13 cellular contexts compared by ENCODE assay signal in the genomic region with DNA sequence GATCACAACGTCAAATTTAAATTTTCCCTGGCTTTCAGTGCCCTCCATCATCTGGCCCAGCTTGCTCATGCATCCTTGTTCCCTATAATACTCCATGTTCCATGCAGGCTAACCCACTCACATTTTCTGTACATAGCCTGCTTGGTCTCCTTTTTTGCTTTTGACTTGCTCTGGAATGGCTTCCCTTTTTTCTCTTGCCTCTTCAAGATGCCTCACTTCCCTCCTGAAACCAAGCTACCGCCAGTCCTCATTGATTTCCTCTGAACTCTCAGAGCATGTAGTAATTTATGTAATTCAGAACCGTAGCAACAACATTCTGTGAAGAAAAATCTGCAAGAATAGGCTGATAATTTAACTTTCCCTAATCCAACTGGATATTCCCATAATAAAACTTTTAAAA. TPM values are rescaled to one million over a fixed set of nuclear protein-coding genes. Genes with fewer than 3 reads are reported as not detected.
DNase-seq lines count a peak whose midpoint lies in the region; ATAC-seq, FAIRE-seq and TF ChIP-seq lines count a peak whose summit lies in the region.
"Had no signal": no experiment of that assay in that cellular context is flagged by ENCODE, and none has a peak within 500 bp of the region (broad histone marks: within the 10 kb centered on the region; RNA-seq: fewer than 3 reads in every experiment).

No MANE protein-coding gene starts in this region.

- POLR2A ChIA-PET in K562 (lab: Yijun Ruan, JAX): interaction anchor here (0.8 to 6.5 kb wide), 4 partner anchors 9 to 155 kb away, joined by 3 to 72 read pairs (median 4); a partner anchor contains a TSS

- no peak for ATAC-seq in K562

- H3K79me2 ChIP-seq in K562 (ENCODE audit: control insufficient read depth, insufficient read depth, low read length) (peaks cover 91% of the 10 kb centered on the region), H9 (ENCODE audit: insufficient read depth, low read length) (peaks cover 19% of the 10 kb centered on the region; the same call in 1 of the 2 replicates)

- H3T11ph ChIP-seq in H9 (ENCODE audit: low read length): no peak overlapping the region

- TF ChIP-seq POLR2A in NB4 (IDR thresholded peaks at IDR 0.05; ENCODE audit: extremely low read depth, insufficient read length): no peak
- no peak for TF ChIP-seq POLR2A in K562 (conservative IDR thresholded peaks at IDR 0.05)
- no peak for TF ChIP-seq POLR2A in sigmoid colon (IDR thresholded peaks at IDR 0.05)
- no peak for TF ChIP-seq POLR2A in adrenal gland (IDR thresholded peaks at IDR 0.05)

- H3K9me3 Mint-ChIP-seq in activated CD4-positive, alpha-beta T cell treated with anti-CD3 and anti-CD28 coated beads, Interleukin-2, amount 10 ng/mL, durations not matched to agents 24 days and 14 days: no peaks in the 10 kb centered on the region
- no peaks in the 10 kb centered on the region for H3K9me3 Mint-ChIP-seq in H9
- H3K9me3 Mint-ChIP-seq: neural progenitor cell had no signal

- peaks cover 36 to 53% of the 10 kb centered on the region in 2 experiments for H3K4me1 ChIP-seq in K562 (replicated peaks in 1 of 2; ENCODE audit: control insufficient read depth in 2 of 2, insufficient read depth in 2 of 2, low read length in 2 of 2)
- peaks cover 0 to 94% (median 70%) of the 10 kb centered on the region in 4 donors for H3K4me1 ChIP-seq in sigmoid colon
- H3K4me1 ChIP-seq in adrenal gland (replicated peaks in 1 of 2): peaks cover 0 to 51% of the 10 kb centered on the region in 2 donors
- no peaks in the 10 kb centered on the region for H3K4me1 ChIP-seq in H9 (ENCODE audit: insufficient read depth, low read length)
- H3K4me1 ChIP-seq: neural progenitor cell had no signal

- TF ChIP-seq CTCF in NB4 (IDR thresholded peaks at IDR 0.05; ENCODE audit: low read depth, low read length): no peak
- TF ChIP-seq CTCF in K562 (IDR thresholded peaks at IDR 0.05 in 2 of 3, conservative IDR thresholded peaks at IDR 0.05 in 1 of 3; ENCODE audit: insufficient read depth in 2 of 3, low read depth in 1 of 3, low read length in 3 of 3): no peak
- no peak for TF ChIP-seq CTCF in sigmoid colon (IDR thresholded peaks at IDR 0.05)
- TF ChIP-seq CTCF in adrenal gland (IDR thresholded peaks at IDR 0.05): no peak
- no peak for TF ChIP-seq CTCF in H9 (conservative IDR thresholded peaks at IDR 0.05)

- H2AFZ ChIP-seq in K562 (ENCODE audit: low read depth, low read length): no peak overlapping the region
- no peak overlapping the region for H2AFZ ChIP-seq in H9 (ENCODE audit: low read length)
- H2AFZ ChIP-seq: neural progenitor cell had no signal

- H3K79me1 ChIP-seq in H9 (ENCODE audit: insufficient read depth, low read depth, low read length, poor library complexity, severe bottlenecking): peaks cover 8% of the 10 kb centered on the region

- H2BK5ac ChIP-seq in H9 (ENCODE audit: insufficient read length, low read length): no peak overlapping the region

- H3K9me1 ChIP-seq in K562 (ENCODE audit: control insufficient read depth, insufficient read depth, low read length): no peaks in the 10 kb centered on the region

- WGBS in K562 (ENCODE audit: insufficient coverage, low coverage, missing lambda C conversion rate): 91% methylated on average over 3 of the region's 3 CpGs
- WGBS in sigmoid colon, 2 donors: 56 to 84% methylated on average over 3 of the region's 3 CpGs
- WGBS in adrenal gland, 4 donors: 67 to 80% (median 75%) methylated on average over 3 of the region's 3 CpGs
- WGBS in H9 (ENCODE audit: extremely low coverage, insufficient read length, low lambda C conversion rate): no CpG with 5 or more reads among the region's 3 CpGs

- no peak overlapping the region for H4K91ac ChIP-seq in H9 (ENCODE audit: insufficient read length, low read depth, low read length)

- H4K5ac ChIP-seq in H9 (ENCODE audit: insufficient read length, low read depth, low read length): no peak overlapping the region

- H4K8ac ChIP-seq in H9 (replicated peaks; ENCODE audit: insufficient read length, low read depth, low read length): no peak overlapping the region

- no peak overlapping the region for H3K4me3 ChIP-seq in NB4 (ENCODE audit: low read depth, low read length)
- H3K4me3 ChIP-seq in K562: no peak overlapping the region
- no peak overlapping the region for H3K4me3 ChIP-seq in sigmoid colon
- H3K4me3 ChIP-seq in adrenal gland: no peak overlapping the region
- H3K4me3 ChIP-seq: neural progenitor cell had no signal

- CTCF ChIA-PET in K562 (lab: Yijun Ruan, JAX; ENCODE audit: low intra/inter-chr PET ratio): interaction anchor here (0.6 kb wide), 1 partner anchor 21 kb away, joined by 4 read pairs; no protein-coding TSS in a partner anchor

- H3K56ac ChIP-seq in H9 (ENCODE audit: insufficient read length, low read depth, low read length): no peak overlapping the region

- no peak overlapping the region for H2BK20ac ChIP-seq in H9 (ENCODE audit: low read depth, low read length, poor library complexity, severe bottlenecking)

- no peak for TF ChIP-seq RAD21 in K562 (CRISPR knock-in tag; conservative IDR thresholded peaks at IDR 0.05 in 1 of 2, IDR thresholded peaks at IDR 0.05 in 1 of 2)

- H3K36me3 ChIP-seq in K562 (ENCODE audit: control insufficient read depth, insufficient read depth, low read length): peaks cover 42% of the 10 kb centered on the region
- no peaks in the 10 kb centered on the region for H3K36me3 ChIP-seq in sigmoid colon
- no peaks in the 10 kb centered on the region for H3K36me3 ChIP-seq in adrenal gland (replicated peaks in 1 of 2)
- H3K36me3 ChIP-seq: neural progenitor cell had no signal

- no peak overlapping the region for H2BK120ac ChIP-seq in H9 (ENCODE audit: low read depth, low read length, poor library complexity, severe bottlenecking)

- no peak for DNase-seq in activated CD4-positive, alpha-beta T cell treated with anti-CD3 and anti-CD28 coated beads, Interleukin-2, amount 10 ng/mL, durations not matched to agents 24 days and 14 days
- no peak for DNase-seq in activated CD4-positive, alpha-beta T cell treated with anti-CD3 and anti-CD28 coated beads, Interleukin-2, amount 50 U/mL, for 4 hours
- DNase-seq in NB4 (ENCODE audit: low read depth) (peak; percentile 26), K562 (ENCODE audit: extremely low read depth in 1 of 4, low spot score in 3 of 4) (no peak), sigmoid colon (no peak), adrenal gland (no peak), H9 (no peak), NCI-H2107 (lab: John Stamatoyannopoulos, UW) (no peak)
- DNase-seq: kidney glomerular epithelial cell, NCI-H345 had no signal

- in situ Hi-C loops in K562 (cut with MboI): no loop called here

- H3K9me3 ChIP-seq in K562 (replicated peaks; ENCODE audit: control insufficient read depth, insufficient read depth, low read depth, low read length) (no peaks in the 10 kb centered on the region), sigmoid colon (no peaks in the 10 kb centered on the region), adrenal gland (replicated peaks in 1 of 3) (no peaks in the 10 kb centered on the region), H9 (ENCODE audit: control insufficient read depth, low read depth, low read length) (no peaks in the 10 kb centered on the region)

- H3K27me3 ChIP-seq in K562 (ENCODE audit: control insufficient read depth in 2 of 2, insufficient read depth in 2 of 2, low read length in 2 of 2) (no peaks in the 10 kb centered on the region), sigmoid colon (no peaks in the 10 kb centered on the region), adrenal gland (no peaks in the 10 kb centered on the region), H9 (ENCODE audit: insufficient read depth, low read length) (no peaks in the 10 kb centered on the region)
- H3K27me3 ChIP-seq: neural progenitor cell had no signal

- H3K27ac Mint-ChIP-seq in activated CD4-positive, alpha-beta T cell treated with anti-CD3 and anti-CD28 coated beads, Interleukin-2, amount 10 ng/mL, durations not matched to agents 24 days and 14 days: peak overlapping the region; percentile 68
- H3K27ac Mint-ChIP-seq in H9: 0 out of 7 replicates have a peak overlapping the region, but pooled peaks of 1 of the 3 experiments have one; percentile 16
- H3K27ac Mint-ChIP-seq: neural progenitor cell had no signal

- intact Hi-C loops in activated CD4-positive, alpha-beta T cell treated with anti-CD3 and anti-CD28 coated beads, Interleukin-2, amount 10 ng/mL, durations not matched to agents 24 days and 14 days (cut with micrococcal nuclease): no loop called here
- intact Hi-C loops in K562 (cut with micrococcal nuclease) (no loop called here), sigmoid colon (cut with DNase I) (no loop called here), adrenal gland (cut with DNase I) (no loop called here)

- no peak overlapping the region for H3K14ac ChIP-seq in H9 (ENCODE audit: insufficient read depth, low read length)

- H2BK12ac ChIP-seq in H9 (ENCODE audit: insufficient read length, low read depth, low read length): no peak overlapping the region

- no TSS peak for BruUV-seq in K562 (replicated peaks; lab: Mats Ljungman, UMichigan)

- no peak overlapping the region for H3K4me2 ChIP-seq in K562 (ENCODE audit: insufficient read depth, low read length)
- no peak overlapping the region for H3K4me2 ChIP-seq in H9 (ENCODE audit: insufficient read depth, insufficient read length, low read length)
- H3K4me2 ChIP-seq: neural progenitor cell had no signal

- peaks cover 63% of the 10 kb centered on the region for H3K4me1 Mint-ChIP-seq in activated CD4-positive, alpha-beta T cell treated with anti-CD3 and anti-CD28 coated beads, Interleukin-2, amount 10 ng/mL, durations not matched to agents 24 days and 14 days
- H3K4me1 Mint-ChIP-seq in H9: peaks cover 5 to 6% of the 10 kb centered on the region in 2 experiments; a peak in 3 of 4 replicates

- TF ChIP-seq EP300 in K562 (IDR thresholded peaks at IDR 0.05; ENCODE audit: low read length) (no peak), sigmoid colon (IDR thresholded peaks at IDR 0.05) (no peak)

- no peaks in the 10 kb centered on the region for H3K23me2 ChIP-seq in H9 (ENCODE audit: insufficient read length, low read depth, low read length, poor library complexity, severe bottlenecking)

- peak overlapping the region; percentile 15 for H3K4me3 Mint-ChIP-seq in activated CD4-positive, alpha-beta T cell treated with anti-CD3 and anti-CD28 coated beads, Interleukin-2, amount 10 ng/mL, durations not matched to agents 24 days and 14 days
- H3K4me3 Mint-ChIP-seq in H9: no peak overlapping the region
- H3K4me3 Mint-ChIP-seq: neural progenitor cell had no signal

- no peak for FAIRE-seq in K562 (lab: Jason Lieb, UNC)
- FAIRE-seq: urothelium cell line had no signal

- H3K27ac ChIP-seq in K562 (ENCODE audit: extremely low read depth, low read depth, low read length) (no peak overlapping the region), sigmoid colon (peak overlapping the region in 3 of 4 donors; percentile 10 to 75 (median 74)), adrenal gland (no peak overlapping the region), H9 (ENCODE audit: insufficient read length, low read depth, low read length) (no peak overlapping the region)
- H3K27ac ChIP-seq: neural progenitor cell, VCaP had no signal

- H3K27me3 Mint-ChIP-seq in activated CD4-positive, alpha-beta T cell treated with anti-CD3 and anti-CD28 coated beads, Interleukin-2, amount 10 ng/mL, durations not matched to agents 24 days and 14 days: no peaks in the 10 kb centered on the region
- H3K27me3 Mint-ChIP-seq in H9 (ENCODE audit: low read depth): no peaks in the 10 kb centered on the region

- 0 out of 2 replicates have a peak, but pooled peaks cover 7% of the 10 kb centered on the region for H4K20me1 ChIP-seq in K562 (replicated peaks; ENCODE audit: control insufficient read depth, insufficient read depth, low read length)
- H4K20me1 ChIP-seq in H9 (ENCODE audit: control insufficient read depth, insufficient read depth, insufficient read length): no peaks in the 10 kb centered on the region

- H2AK5ac ChIP-seq in H9 (ENCODE audit: insufficient read length, low read length): no peak overlapping the region

- H3K9ac ChIP-seq in K562 (ENCODE audit: insufficient read depth in 1 of 2, low read depth in 2 of 2, low read length in 2 of 2): no peak overlapping the region
- no peak overlapping the region for H3K9ac ChIP-seq in H9 (ENCODE audit: extremely low read depth, insufficient read length, low read length)
- H3K9ac ChIP-seq: neural progenitor cell had no signal

- H3K36me3 Mint-ChIP-seq in activated CD4-positive, alpha-beta T cell treated with anti-CD3 and anti-CD28 coated beads, Interleukin-2, amount 10 ng/mL, durations not matched to agents 24 days and 14 days (ENCODE audit: low read depth): peaks cover 58% of the 10 kb centered on the region
- H3K36me3 Mint-ChIP-seq in H9 (ENCODE audit: insufficient read depth in 1 of 3, low read depth in 3 of 3): peaks cover 1 to 19% (median 6%) of the 10 kb centered on the region in 3 experiments; a peak in 6 of 7 replicates

- no peak overlapping the region for H2BK15ac ChIP-seq in H9 (ENCODE audit: low read depth, low read length)

- H3K23ac ChIP-seq in H9 (ENCODE audit: insufficient read length, low read depth, low read length): no peak overlapping the region

- no peak overlapping the region for H3K4ac ChIP-seq in H9 (ENCODE audit: low read depth, low read length)

- H3K18ac ChIP-seq in H9 (ENCODE audit: insufficient read length, low read depth, low read length): no peak overlapping the region

RNA-seq across cellular contexts. Expression of a gene that starts 10.3 kb away (rescaled TPM):
- 417 and 440 TPM in 2 replicates for total RNA-seq in activated CD4-positive, alpha-beta T cell treated with anti-CD3 and anti-CD28 coated beads, Interleukin-2, amount 10 ng/mL, durations not matched to agents 24 days and 14 days
- total RNA-seq in K562 (2011; cell fraction: chromatin; rRNA removed; ENCODE audit: low replicate concordance): 173 and 189 TPM in 2 replicates
- 98.9 and 116 TPM in 2 replicates for total RNA-seq in K562 (2011; cell fraction: nucleolus; rRNA removed)
- total RNA-seq in K562 (2011; cell fraction: nucleoplasm; rRNA removed): 132 and 136 TPM in 2 replicates
- total RNA-seq in K562 (2014; rRNA removed) (230 and 251 TPM in 2 replicates), K562 (2014; rRNA removed; fragmentation: Illumina TruSeq; extraction: Trizol) (271 and 311 TPM in 2 replicates), K562 (2015; rRNA removed; fragmentation: Illumina TruSeq; extraction: Trizol) (270 and 271 TPM in 2 replicates), K562 (2021) (322 and 339 TPM in 2 replicates), sigmoid colon (100 to 1,000 TPM; 177 to 234 (median 231) TPM), adrenal gland (100 to 1,000 TPM; 167 to 304 (median 217) TPM), H9 (2021) (255 and 268 TPM in 2 replicates)
- polyA plus RNA-seq in K562 (2011; rRNA removed) (485 and 488 TPM in 2 replicates), K562 (2014; fragmentation: Illumina TruSeq; extraction: Trizol) (310 and 337 TPM in 2 replicates), K562 (2014; fragmentation: Nextera tagmentation; extraction: Ambion mirVana) (100 to 1,000 TPM; 281 to 658 TPM), K562 (2014; rRNA removed) (269 and 277 TPM in 2 replicates), sigmoid colon (100 to 1,000 TPM; 286 to 412 (median 346) TPM), adrenal gland (100 to 1,000 TPM in 1 of 3 donors, 10 to 100 TPM in 2; 59.9 to 234 (median 62.5) TPM)
- polyA plus RNA-seq in K562 (2011; cell fraction: cytosol; rRNA removed): 203 and 329 TPM in 2 replicates
- 186 and 410 TPM in 2 replicates for polyA plus RNA-seq in K562 (2011; cell fraction: nucleus; rRNA removed)
- 338 and 462 TPM in 2 replicates for polyA plus RNA-seq in K562 (2012)
- polyA minus RNA-seq in K562 (2011; rRNA and poly(A)+ RNA removed): 462 and 519 TPM in 2 replicates
- polyA minus RNA-seq in K562 (2011; cell fraction: cytosol; rRNA and poly(A)+ RNA removed): 151 and 156 TPM in 2 replicates
- 47.5 and 121 TPM in 2 replicates for polyA minus RNA-seq in K562 (2011; cell fraction: nucleus; rRNA and poly(A)+ RNA removed)

RNA-seq across cellular contexts. Expression of a gene that starts 46.2 kb away (rescaled TPM):
- total RNA-seq in activated CD4-positive, alpha-beta T cell treated with anti-CD3 and anti-CD28 coated beads, Interleukin-2, amount 10 ng/mL, durations not matched to agents 24 days and 14 days: 99.0 and 102 TPM in 2 replicates
- total RNA-seq in K562 (2011; cell fraction: chromatin; rRNA removed; ENCODE audit: low replicate concordance): 49.5 and 58.1 TPM in 2 replicates
- 88.6 and 90.7 TPM in 2 replicates for total RNA-seq in K562 (2011; cell fraction: nucleolus; rRNA removed)
- 115 and 166 TPM in 2 replicates for total RNA-seq in K562 (2011; cell fraction: nucleoplasm; rRNA removed)
- total RNA-seq in K562 (2014; rRNA removed): 72.2 and 83.6 TPM in 2 replicates
- 131 and 149 TPM in 2 replicates for total RNA-seq in K562 (2014; rRNA removed; fragmentation: Illumina TruSeq; extraction: Trizol)
- total RNA-seq in K562 (2015; rRNA removed; fragmentation: Illumina TruSeq; extraction: Trizol): 143 and 151 TPM in 2 replicates
- 106 and 108 TPM in 2 replicates for total RNA-seq in K562 (2021)
- polyA plus RNA-seq in K562 (2011; rRNA removed): 115 and 145 TPM in 2 replicates
- 69.3 and 74.9 TPM in 2 replicates for polyA plus RNA-seq in K562 (2011; cell fraction: cytosol; rRNA removed)
- 35.7 and 37.4 TPM in 2 replicates for polyA plus RNA-seq in K562 (2011; cell fraction: nucleus; rRNA removed)
- polyA plus RNA-seq in K562 (2012): 106 and 119 TPM in 2 replicates
- 215 and 230 TPM in 2 replicates for polyA plus RNA-seq in K562 (2014; fragmentation: Illumina TruSeq; extraction: Trizol)
- 100 to 1,000 TPM; 197 to 285 TPM for polyA plus RNA-seq in K562 (2014; fragmentation: Nextera tagmentation; extraction: Ambion mirVana)
- 78.7 and 90.5 TPM in 2 replicates for polyA plus RNA-seq in K562 (2014; rRNA removed)
- 101 and 103 TPM in 2 replicates for polyA minus RNA-seq in K562 (2011; rRNA and poly(A)+ RNA removed)
- polyA minus RNA-seq in K562 (2011; cell fraction: cytosol; rRNA and poly(A)+ RNA removed): 40.2 and 70.7 TPM in 2 replicates
- polyA minus RNA-seq in K562 (2011; cell fraction: nucleus; rRNA and poly(A)+ RNA removed): 5.7 and 10.7 TPM in 2 replicates
- total RNA-seq in sigmoid colon: 10 to 100 TPM; 70.4 to 86.7 (median 75.9) TPM
- polyA plus RNA-seq in sigmoid colon: 10 to 100 TPM; 10.2 to 76.3 (median 54.9) TPM
- 100 to 1,000 TPM in 2 of 8 donors, 10 to 100 TPM in 6; 72.1 to 112 (median 80.8) TPM for total RNA-seq in adrenal gland
- 100 to 1,000 TPM in 1 of 3 donors, 10 to 100 TPM in 2; 55.3 to 136 (median 59.4) TPM for polyA plus RNA-seq in adrenal gland
- total RNA-seq in H9 (2021): 104 and 109 TPM in 2 replicates

Comparison
In these comparisons a context has a peak if more than half of its experiments do, and no peak if none do; other contexts are left out.
1. H3K27ac ChIP-seq: peak in sigmoid colon (3 of 4); none in K562 (single experiment), adrenal gland (0 of 5) and H9 (single experiment).